ENCODE assay signal across 1 cellular context in the genomic region with DNA sequence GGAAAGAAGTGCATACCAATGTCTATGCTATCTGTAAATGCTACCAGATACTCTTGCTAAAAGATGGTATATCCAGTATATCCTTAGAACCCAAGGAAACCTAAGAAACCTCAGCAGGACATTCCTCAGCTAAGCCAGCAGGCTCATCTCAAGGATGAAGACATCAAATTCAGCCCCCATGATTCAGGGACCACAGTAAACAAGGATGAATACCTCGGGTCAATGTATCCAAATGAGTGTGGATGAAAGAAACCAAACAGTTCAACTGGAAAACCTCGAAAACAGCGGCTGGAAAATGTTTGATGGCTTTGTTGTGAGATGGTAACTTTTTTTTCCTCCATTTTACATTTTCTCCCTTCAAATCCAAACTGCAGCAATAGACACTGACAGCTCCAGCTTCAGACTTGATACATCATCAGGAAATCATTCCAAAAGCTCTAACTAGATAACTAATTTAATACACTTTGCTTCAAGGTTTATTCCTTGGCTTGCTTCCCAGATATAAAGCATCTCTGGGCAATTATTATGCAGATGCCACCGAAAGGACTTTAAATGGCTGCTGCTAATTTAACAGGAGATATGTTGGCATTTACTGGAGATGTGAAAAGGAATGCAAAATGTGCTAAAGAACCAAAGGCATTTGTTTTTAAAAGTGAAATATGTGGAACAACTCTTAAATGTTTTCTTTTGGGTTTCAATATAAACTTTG.
TF ChIP-seq lines count a peak whose summit lies in the region.

No MANE protein-coding gene starts in this region.

TF ChIP-seq in GM23338, 12 proteins besides CTCF, POLR2A, EP300 and RAD21 (continued from another document):
- TF ChIP-seq, protein P1, sequence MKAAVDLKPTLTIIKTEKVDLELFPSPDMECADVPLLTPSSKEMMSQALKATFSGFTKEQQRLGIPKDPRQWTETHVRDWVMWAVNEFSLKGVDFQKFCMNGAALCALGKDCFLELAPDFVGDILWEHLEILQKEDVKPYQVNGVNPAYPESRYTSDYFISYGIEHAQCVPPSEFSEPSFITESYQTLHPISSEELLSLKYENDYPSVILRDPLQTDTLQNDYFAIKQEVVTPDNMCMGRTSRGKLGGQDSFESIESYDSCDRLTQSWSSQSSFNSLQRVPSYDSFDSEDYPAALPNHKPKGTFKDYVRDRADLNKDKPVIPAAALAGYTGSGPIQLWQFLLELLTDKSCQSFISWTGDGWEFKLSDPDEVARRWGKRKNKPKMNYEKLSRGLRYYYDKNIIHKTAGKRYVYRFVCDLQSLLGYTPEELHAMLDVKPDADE (IDR thresholded peaks at IDR 0.05) = no peak
- TF ChIP-seq, protein P2, sequence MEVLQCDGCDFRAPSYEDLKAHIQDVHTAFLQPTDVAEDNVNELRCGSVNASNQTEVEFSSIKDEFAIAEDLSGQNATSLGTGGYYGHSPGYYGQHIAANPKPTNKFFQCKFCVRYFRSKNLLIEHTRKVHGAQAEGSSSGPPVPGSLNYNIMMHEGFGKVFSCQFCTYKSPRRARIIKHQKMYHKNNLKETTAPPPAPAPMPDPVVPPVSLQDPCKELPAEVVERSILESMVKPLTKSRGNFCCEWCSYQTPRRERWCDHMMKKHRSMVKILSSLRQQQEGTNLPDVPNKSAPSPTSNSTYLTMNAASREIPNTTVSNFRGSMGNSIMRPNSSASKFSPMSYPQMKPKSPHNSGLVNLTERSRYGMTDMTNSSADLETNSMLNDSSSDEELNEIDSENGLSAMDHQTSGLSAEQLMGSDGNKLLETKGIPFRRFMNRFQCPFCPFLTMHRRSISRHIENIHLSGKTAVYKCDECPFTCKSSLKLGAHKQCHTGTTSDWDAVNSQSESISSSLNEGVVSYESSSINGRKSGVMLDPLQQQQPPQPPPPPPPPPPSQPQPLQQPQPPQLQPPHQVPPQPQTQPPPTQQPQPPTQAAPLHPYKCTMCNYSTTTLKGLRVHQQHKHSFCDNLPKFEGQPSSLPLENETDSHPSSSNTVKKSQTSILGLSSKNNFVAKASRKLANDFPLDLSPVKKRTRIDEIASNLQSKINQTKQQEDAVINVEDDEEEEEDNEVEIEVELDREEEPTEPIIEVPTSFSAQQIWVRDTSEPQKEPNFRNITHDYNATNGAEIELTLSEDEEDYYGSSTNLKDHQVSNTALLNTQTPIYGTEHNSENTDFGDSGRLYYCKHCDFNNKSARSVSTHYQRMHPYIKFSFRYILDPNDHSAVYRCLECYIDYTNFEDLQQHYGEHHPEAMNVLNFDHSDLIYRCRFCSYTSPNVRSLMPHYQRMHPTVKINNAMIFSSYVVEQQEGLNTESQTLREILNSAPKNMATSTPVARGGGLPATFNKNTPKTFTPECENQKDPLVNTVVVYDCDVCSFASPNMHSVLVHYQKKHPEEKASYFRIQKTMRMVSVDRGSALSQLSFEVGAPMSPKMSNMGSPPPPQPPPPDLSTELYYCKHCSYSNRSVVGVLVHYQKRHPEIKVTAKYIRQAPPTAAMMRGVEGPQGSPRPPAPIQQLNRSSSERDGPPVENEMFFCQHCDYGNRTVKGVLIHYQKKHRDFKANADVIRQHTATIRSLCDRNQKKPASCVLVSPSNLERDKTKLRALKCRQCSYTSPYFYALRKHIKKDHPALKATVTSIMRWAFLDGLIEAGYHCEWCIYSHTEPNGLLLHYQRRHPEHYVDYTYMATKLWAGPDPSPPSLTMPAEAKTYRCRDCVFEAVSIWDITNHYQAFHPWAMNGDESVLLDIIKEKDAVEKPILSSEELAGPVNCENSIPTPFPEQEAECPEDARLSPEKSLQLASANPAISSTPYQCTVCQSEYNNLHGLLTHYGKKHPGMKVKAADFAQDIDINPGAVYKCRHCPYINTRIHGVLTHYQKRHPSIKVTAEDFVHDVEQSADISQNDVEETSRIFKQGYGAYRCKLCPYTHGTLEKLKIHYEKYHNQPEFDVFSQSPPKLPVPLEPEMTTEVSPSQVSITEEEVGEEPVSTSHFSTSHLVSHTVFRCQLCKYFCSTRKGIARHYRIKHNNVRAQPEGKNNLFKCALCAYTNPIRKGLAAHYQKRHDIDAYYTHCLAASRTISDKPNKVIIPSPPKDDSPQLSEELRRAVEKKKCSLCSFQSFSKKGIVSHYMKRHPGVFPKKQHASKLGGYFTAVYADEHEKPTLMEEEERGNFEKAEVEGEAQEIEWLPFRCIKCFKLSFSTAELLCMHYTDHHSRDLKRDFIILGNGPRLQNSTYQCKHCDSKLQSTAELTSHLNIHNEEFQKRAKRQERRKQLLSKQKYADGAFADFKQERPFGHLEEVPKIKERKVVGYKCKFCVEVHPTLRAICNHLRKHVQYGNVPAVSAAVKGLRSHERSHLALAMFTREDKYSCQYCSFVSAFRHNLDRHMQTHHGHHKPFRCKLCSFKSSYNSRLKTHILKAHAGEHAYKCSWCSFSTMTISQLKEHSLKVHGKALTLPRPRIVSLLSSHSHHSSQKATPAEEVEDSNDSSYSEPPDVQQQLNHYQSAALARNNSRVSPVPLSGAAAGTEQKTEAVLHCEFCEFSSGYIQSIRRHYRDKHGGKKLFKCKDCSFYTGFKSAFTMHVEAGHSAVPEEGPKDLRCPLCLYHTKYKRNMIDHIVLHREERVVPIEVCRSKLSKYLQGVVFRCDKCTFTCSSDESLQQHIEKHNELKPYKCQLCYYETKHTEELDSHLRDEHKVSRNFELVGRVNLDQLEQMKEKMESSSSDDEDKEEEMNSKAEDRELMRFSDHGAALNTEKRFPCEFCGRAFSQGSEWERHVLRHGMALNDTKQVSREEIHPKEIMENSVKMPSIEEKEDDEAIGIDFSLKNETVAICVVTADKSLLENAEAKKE (CRISPR knock-in tag; IDR thresholded peaks at IDR 0.05) = no peak
- no peak for TF ChIP-seq EZH2 (IDR thresholded peaks at IDR 0.05; ENCODE audit: low read depth, unreplicated experiment)
- no peak for TF ChIP-seq POLR2AphosphoS5 (IDR thresholded peaks at IDR 0.05; ENCODE audit: low read depth)
- no peak for TF ChIP-seq NANOG (IDR thresholded peaks at IDR 0.05; ENCODE audit: borderline replicate concordance)
- TF ChIP-seq REST (IDR thresholded peaks at IDR 0.05; ENCODE audit: unreplicated experiment) = no peak
- no peak for TF ChIP-seq ZNF331 (CRISPR knock-in tag; IDR thresholded peaks at IDR 0.05; ENCODE audit: low read depth)
- no peak for TF ChIP-seq EZH2phosphoT487 (IDR thresholded peaks at IDR 0.05; ENCODE audit: unreplicated experiment)
TF ChIP-seq in GM23338: peak in this region for 0.
